11 cellular contexts compared by ENCODE assay signal in genomic region chr3:13544293-13544831, GRCh38. TPM values are rescaled to one million over a fixed set of nuclear protein-coding genes. Genes with fewer than 3 reads are reported as not detected.
A peak's percentile ranks its signal among the peaks of the same experiment; 100 is the strongest.
DNase-seq lines count a peak whose midpoint lies in the region; ATAC-seq and TF ChIP-seq lines count a peak whose summit lies in the region.
"Had no signal": no experiment of that assay in that cellular context is flagged by ENCODE, and none has a peak within 500 bp of the region (broad histone marks: within the 10 kb centered on the region; RNA-seq: fewer than 3 reads in every experiment).

No MANE protein-coding gene starts in this region.

- peak overlapping the region; percentile 46 for H3K4me3 Mint-ChIP-seq in activated naive CD8-positive, alpha-beta T cell

- H3K4me3 ChIP-seq in mesenchymal stem cell (ENCODE audit: insufficient read depth in 1 of 2, low read depth in 1 of 2, low read length in 2 of 2) = peak overlapping the region in 1 of 2 experiments; percentile 45
- no peak overlapping the region for H3K4me3 ChIP-seq in suprapubic skin

- peak overlapping the region; percentile 41 for H3K27ac Mint-ChIP-seq in activated naive CD8-positive, alpha-beta T cell

- H3K36me3 ChIP-seq in mesenchymal stem cell (ENCODE audit: control insufficient read depth in 1 of 2, insufficient read depth in 2 of 2, low read depth in 1 of 2, low read length in 2 of 2) (no peaks in the 10 kb centered on the region), suprapubic skin (no peaks in the 10 kb centered on the region)

- H3K27me3 ChIP-seq in mesenchymal stem cell (ENCODE audit: control insufficient read depth in 1 of 2, insufficient read depth in 1 of 2, low read length in 2 of 2) (peaks cover 0 to 5% of the 10 kb centered on the region in 2 experiments), suprapubic skin (peaks cover 6% of the 10 kb centered on the region)

- H3K9me3 Mint-ChIP-seq in activated naive CD8-positive, alpha-beta T cell (ENCODE audit: low read depth) = peaks cover 10% of the 10 kb centered on the region

- peak overlapping the region; percentile 8 for H4K8ac ChIP-seq in mesenchymal stem cell (ENCODE audit: low read length)

- peaks cover 29% of the 10 kb centered on the region for H3K4me1 Mint-ChIP-seq in activated naive CD8-positive, alpha-beta T cell (ENCODE audit: low read depth)

- no peak overlapping the region for H3K4me2 ChIP-seq in mesenchymal stem cell (ENCODE audit: low read length, poor library complexity, severe bottlenecking)
- H3K4me2 ChIP-seq: SK-N-SH had no signal

- peak overlapping the region; percentile 36 for H4K91ac ChIP-seq in mesenchymal stem cell (ENCODE audit: low read length)

- peak overlapping the region in 1 of 2 experiments; percentile 48 for H3K18ac ChIP-seq in mesenchymal stem cell (ENCODE audit: low read depth in 1 of 2, low read length in 2 of 2)

- H3K27me3 Mint-ChIP-seq in activated naive CD8-positive, alpha-beta T cell = peaks cover 5% of the 10 kb centered on the region

- H3K9me3 ChIP-seq in mesenchymal stem cell (ENCODE audit: control insufficient read depth, low read length) (peaks cover 10% of the 10 kb centered on the region), suprapubic skin (no peaks in the 10 kb centered on the region)
- H3K9me3 ChIP-seq: SK-N-SH had no signal

- H3K23ac ChIP-seq in mesenchymal stem cell (ENCODE audit: low read length in 2 of 2) = no peak overlapping the region

- H3K27ac ChIP-seq in mesenchymal stem cell (ENCODE audit: low read length, poor library complexity, severe bottlenecking) = no peak overlapping the region
- peak overlapping the region; percentile 55 for H3K27ac ChIP-seq in suprapubic skin

- peaks cover 7% of the 10 kb centered on the region for H3K36me3 Mint-ChIP-seq in activated naive CD8-positive, alpha-beta T cell

- peak overlapping the region; percentile 6 for H3K9ac ChIP-seq in mesenchymal stem cell (ENCODE audit: low read length)
- H3K9ac ChIP-seq: SK-N-SH had no signal

- TF ChIP-seq POLR2A in suprapubic skin (IDR thresholded peaks at IDR 0.05) = no peak

- peak overlapping the region; percentile 33 for H2BK15ac ChIP-seq in mesenchymal stem cell (ENCODE audit: low read depth, poor library complexity, severe bottlenecking)

- peak; percentile 83 to 87 for ATAC-seq in activated CD4-positive, CD25-positive, alpha-beta regulatory T cell treated with anti-CD3 and anti-CD28 coated beads, Interleukin-2, amount 50 U/mL, for 24 hours
- ATAC-seq in HG02840 (IDR thresholded peaks at IDR 0.05; ENCODE audit: low FRiP score, unreplicated experiment) (no peak), GM18907 (IDR thresholded peaks at IDR 0.05; ENCODE audit: unreplicated experiment) (no peak)
- ATAC-seq: left colon had no signal

- no peak overlapping the region for H3K14ac ChIP-seq in mesenchymal stem cell (ENCODE audit: low read length in 2 of 2)

- H3K79me1 ChIP-seq in mesenchymal stem cell (replicated peaks; ENCODE audit: low read length, poor library complexity, severe bottlenecking) = no peaks in the 10 kb centered on the region

- no peak overlapping the region for H2AFZ ChIP-seq in mesenchymal stem cell (ENCODE audit: low read depth, low read length)

- H2BK120ac ChIP-seq in mesenchymal stem cell (ENCODE audit: low read depth, low read length) = peak overlapping the region; percentile 64

- TF ChIP-seq EP300 in suprapubic skin (IDR thresholded peaks at IDR 0.05) = no peak

- H2BK12ac ChIP-seq in mesenchymal stem cell (ENCODE audit: low read length in 2 of 2) = peak overlapping the region; percentile 11 to 46

- no peak overlapping the region for H2BK5ac ChIP-seq in mesenchymal stem cell (ENCODE audit: low read depth, low read length, poor library complexity, severe bottlenecking)

- TF ChIP-seq CTCF in suprapubic skin (IDR thresholded peaks at IDR 0.05) = no peak

- H2AK5ac ChIP-seq in mesenchymal stem cell (ENCODE audit: low read length, severe bottlenecking) = no peak overlapping the region

- H3K4ac ChIP-seq in mesenchymal stem cell (ENCODE audit: low read depth in 1 of 2, low read length in 2 of 2) = peak overlapping the region in 1 of 2 experiments; percentile 2

- 62% methylated on average over 3 of the region's 6 CpGs for WGBS in mesenchymal stem cell
- 29% methylated on average over 6 of the region's 6 CpGs for WGBS in suprapubic skin

- H3K4me1 ChIP-seq in mesenchymal stem cell (ENCODE audit: control insufficient read depth, insufficient read depth, low read depth, low read length) (peaks cover 42% of the 10 kb centered on the region), suprapubic skin (peaks cover 47% of the 10 kb centered on the region)

- no peak for DNase-seq in activated CD4-positive, CD25-positive, alpha-beta regulatory T cell (lab: John Stamatoyannopoulos, UW)
- peak; percentile 77 for DNase-seq in mesenchymal stem cell
- no peak for DNase-seq in suprapubic skin (ENCODE audit: low spot score in 2 of 2)
- DNase-seq in NOMO-1 treated with DMSO at 0.1 percent for 48 hours (lab: John Stamatoyannopoulos, UW; ENCODE audit: unreplicated experiment) = no peak
- DNase-seq: 8988T, left colon, SK-N-SH had no signal

RNA-seq across cellular contexts. Expression of gene FBLN2, which starts 4.6 kb away (rescaled TPM):
- polyA plus RNA-seq in mesenchymal stem cell (2013, experiment 1 of 2) = 39.0 TPM
- polyA plus RNA-seq in mesenchymal stem cell (2013, experiment 2 of 2) = 37.8 TPM
- 10 to 100 TPM; 25.3 to 93.8 (median 47.6) TPM for total RNA-seq in suprapubic skin

Comparison
In these comparisons a context has a peak if more than half of its experiments do, and no peak if none do; other contexts are left out.
1. ATAC-seq: peak in activated CD4-positive, CD25-positive, alpha-beta regulatory T cell treated with anti-CD3 and anti-CD28 coated beads, Interleukin-2, amount 50 U/mL, for 24 hours (2 of 2); none in HG02840 (single experiment) and GM18907 (single experiment).